Comparison of ENCODE assay signal across 12 cellular contexts in the genomic region with DNA sequence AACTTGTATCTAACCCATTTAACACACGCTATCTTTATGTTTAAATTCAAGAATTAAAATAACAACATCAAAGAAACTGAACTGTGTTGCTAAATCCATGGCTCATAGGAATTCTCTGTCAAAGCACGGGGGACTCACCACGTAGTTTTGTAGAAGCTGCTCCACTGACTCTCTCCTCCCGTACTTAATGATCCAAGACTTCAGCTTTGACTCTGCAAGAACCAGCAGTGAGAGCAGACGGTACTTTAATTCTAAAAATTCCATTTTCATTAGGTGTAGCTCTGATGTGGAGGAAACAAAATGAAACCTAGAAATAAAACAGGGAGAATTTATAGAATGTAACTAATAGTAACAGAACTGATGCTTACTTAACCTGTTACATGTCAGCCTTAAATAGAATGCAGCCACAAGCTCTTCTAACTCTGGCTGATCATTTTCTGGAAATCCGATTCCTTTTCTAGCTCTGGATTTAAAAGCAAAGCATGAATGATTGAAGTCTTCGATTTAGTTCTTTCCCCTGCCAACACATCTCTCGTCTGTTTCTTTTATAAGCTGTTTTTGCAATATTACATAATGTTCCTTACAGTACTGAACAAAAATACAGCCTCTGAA.
DNase-seq lines count a peak whose midpoint lies in the region; ATAC-seq and TF ChIP-seq lines count a peak whose summit lies in the region.
"Had no signal": no experiment of that assay in that cellular context is flagged by ENCODE, and none has a peak within 500 bp of the region (broad histone marks: within the 10 kb centered on the region; RNA-seq: fewer than 3 reads in every experiment).

No MANE protein-coding gene starts in this region.

- CTCF ChIA-PET in AG04449 (lab: Yijun Ruan, JAX) (interaction anchor here (0.8 to 3.8 kb wide), 3 partner anchors 11 to 172 kb away, joined by 3 to 20 read pairs (median 4); no protein-coding TSS in a partner anchor), Panc1 (lab: Charles Lee) (no interaction called here)

- H3K4me3 ChIP-seq in AG04449 (ENCODE audit: low read depth, low read length) (peak overlapping the region; percentile 10; the same call in 1 of the 2 replicates), Panc1 (ENCODE audit: low read depth in 2 of 2, low read length in 2 of 2) (peak overlapping the region; percentile 3 to 22; a peak in 3 of 4 replicates), fibroblast of mammary gland (ENCODE audit: control insufficient read depth, low read depth, low read length) (peak overlapping the region; percentile 18), psoas muscle (peak overlapping the region; percentile 32)

- peaks cover 0 to 4% (median 0%) of the 10 kb centered on the region in 6 donors for H3K9me3 Mint-ChIP-seq in immature natural killer cell
- H3K9me3 Mint-ChIP-seq in naive thymus-derived CD8-positive, alpha-beta T cell = peaks cover 0 to 4% (median 0%) of the 10 kb centered on the region in 9 donors

- POLR2A ChIA-PET in AG04449 (lab: Yijun Ruan, JAX) (no interaction called here), Panc1 (lab: Charles Lee) (no interaction called here)
- POLR2A ChIA-PET in naive thymus-derived CD8-positive, alpha-beta T cell (lab: Charles Lee) = no interaction called here

- intact Hi-C loops in Panc1 (cut with micrococcal nuclease; ENCODE audit: unreplicated experiment) = no loop called here
- intact Hi-C loops in psoas muscle (cut with DNase I) = no loop called here

- peaks cover 10 to 11% of the 10 kb centered on the region in 2 donors for H3K4me1 Mint-ChIP-seq in immature natural killer cell
- H3K4me1 Mint-ChIP-seq in naive thymus-derived CD8-positive, alpha-beta T cell = no peaks in the 10 kb centered on the region
- H3K4me1 Mint-ChIP-seq: B cell had no signal

- H3K27me3 ChIP-seq in Panc1 (ENCODE audit: control insufficient read depth, insufficient read depth, low read length) (no peaks in the 10 kb centered on the region), psoas muscle (ENCODE audit: insufficient read depth in 3 of 3, low read length in 2 of 3) (no peaks in the 10 kb centered on the region)
- H3K27me3 ChIP-seq: tibial nerve had no signal

- no peak overlapping the region for H3K4me3 Mint-ChIP-seq in immature natural killer cell
- no peak overlapping the region for H3K4me3 Mint-ChIP-seq in naive thymus-derived CD8-positive, alpha-beta T cell
- H3K4me3 Mint-ChIP-seq: B cell had no signal

- TF ChIP-seq CTCF in AG04449 (IDR thresholded peaks at IDR 0.05; ENCODE audit: insufficient read depth, low read length, missing control alignments) (no peak), Panc1 (IDR thresholded peaks at IDR 0.05) (no peak), fibroblast of mammary gland (conservative IDR thresholded peaks at IDR 0.05; ENCODE audit: control insufficient read depth, insufficient read depth, low read depth, low read length) (no peak), psoas muscle (IDR thresholded peaks at IDR 0.05) (no peak)

- H3K27ac ChIP-seq in Panc1 (ENCODE audit: low read length) = no peak overlapping the region
- H3K27ac ChIP-seq in psoas muscle = no peak overlapping the region
- H3K27ac ChIP-seq: KMS-11, tibial nerve had no signal

- H3K36me3 ChIP-seq in Panc1 (ENCODE audit: control insufficient read depth, insufficient read depth, low read length) = no peaks in the 10 kb centered on the region
- H3K36me3 ChIP-seq in psoas muscle (ENCODE audit: insufficient read depth in 1 of 2, low read depth in 1 of 2) = no peaks in the 10 kb centered on the region
- H3K36me3 ChIP-seq: tibial nerve had no signal

- H3K9me3 ChIP-seq in Panc1 (ENCODE audit: control insufficient read depth, insufficient read depth, low read depth, low read length) = no peaks in the 10 kb centered on the region
- H3K9me3 ChIP-seq in psoas muscle = peaks cover 4% of the 10 kb centered on the region

- ATAC-seq in Panc1 (no peak), psoas muscle (no peak)
- ATAC-seq in naive thymus-derived CD8-positive, alpha-beta T cell = no peak

- WGBS in psoas muscle, 3 donors = 34 to 48% (median 37%) methylated on average over 8 of the region's 8 CpGs

- no TSS peak for BruUV-seq in Panc1 (replicated peaks; lab: Mats Ljungman, UMichigan)

- H3K36me3 Mint-ChIP-seq in immature natural killer cell = peaks cover 28 to 32% (median 32%) of the 10 kb centered on the region in 3 donors
- H3K36me3 Mint-ChIP-seq in naive thymus-derived CD8-positive, alpha-beta T cell = no peaks in the 10 kb centered on the region

- no peaks in the 10 kb centered on the region; the same call in 1 of the 2 replicates for H3K4me1 ChIP-seq in Panc1 (ENCODE audit: control insufficient read depth, insufficient read depth, low read length)
- H3K4me1 ChIP-seq in psoas muscle = no peaks in the 10 kb centered on the region
- H3K4me1 ChIP-seq: tibial nerve had no signal

- in situ Hi-C loops in Panc1 (cut with HindIII; ENCODE audit: low pct_unique_long_range_greater_than_20kb, low sequenced_read_pairs) = no loop called here

- H3K27ac Mint-ChIP-seq in immature natural killer cell = peak overlapping the region in 1 of 6 donors; percentile 17
- H3K27ac Mint-ChIP-seq in naive thymus-derived CD8-positive, alpha-beta T cell = no peak overlapping the region
- H3K27ac Mint-ChIP-seq: B cell had no signal

- DNase-seq in AG04449 (ENCODE audit: low read depth, low spot score) (no peak), Panc1 (ENCODE audit: low read depth, low spot score) (no peak), fibroblast of mammary gland (ENCODE audit: low read depth) (peak; percentile 26), psoas muscle (no peak), immature natural killer cell (no peak), AML-193 (lab: John Stamatoyannopoulos, UW) (no peak), SW 1271 (lab: John Stamatoyannopoulos, UW) (no peak)
- DNase-seq in naive thymus-derived CD8-positive, alpha-beta T cell = no peak
- DNase-seq: activated T-cell treated with anti-CD3 and anti-CD28 coated beads for 4 hours had no signal

- H3K27me3 Mint-ChIP-seq in immature natural killer cell (ENCODE audit: low read depth in 3 of 3) = peaks cover 0 to 2% (median 0%) of the 10 kb centered on the region in 3 donors
- H3K27me3 Mint-ChIP-seq in naive thymus-derived CD8-positive, alpha-beta T cell = peaks cover 2 to 8% (median 3%) of the 10 kb centered on the region in 5 donors
